Comparison of ENCODE assay signal across 10 cellular contexts in the genomic region with DNA sequence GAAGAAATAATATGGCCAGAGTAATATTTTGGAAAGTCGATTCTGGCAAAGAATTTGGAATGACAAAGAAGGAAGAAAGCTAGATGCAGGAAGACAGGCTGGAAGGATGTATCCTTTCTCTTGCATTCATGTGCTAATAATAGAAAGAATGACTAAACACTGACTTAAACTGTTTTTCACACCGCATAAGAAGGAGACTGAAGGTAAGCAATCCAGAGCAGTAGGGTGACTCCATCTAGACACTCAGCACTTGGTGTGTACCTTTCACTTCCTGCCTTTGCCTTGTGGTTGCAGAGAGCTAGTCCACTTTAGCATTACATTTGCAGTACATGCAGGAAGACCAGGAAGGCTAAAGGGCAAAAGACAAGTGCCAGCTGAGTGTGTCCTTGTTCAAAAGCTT.
A peak's percentile ranks its signal among the peaks of the same experiment; 100 is the strongest.
DNase-seq lines count a peak whose midpoint lies in the region; ATAC-seq and TF ChIP-seq lines count a peak whose summit lies in the region.
"Had no signal": no experiment of that assay in that cellular context is flagged by ENCODE, and none has a peak within 500 bp of the region (broad histone marks: within the 10 kb centered on the region; RNA-seq: fewer than 3 reads in every experiment).

No MANE protein-coding gene starts in this region.

- H3K4me2 ChIP-seq in mesendoderm (ENCODE audit: low read length), result no peak overlapping the region

- TF ChIP-seq CTCF in WTC11 (IDR thresholded peaks at IDR 0.05) (no peak), A673 (conservative IDR thresholded peaks at IDR 0.05; ENCODE audit: low read depth, low read length) (no peak)

- H3K4me1 ChIP-seq in mesendoderm (ENCODE audit: control insufficient read depth, low read depth, low read length), result peaks cover 2% of the 10 kb centered on the region
- peaks cover 34% of the 10 kb centered on the region for H3K4me1 ChIP-seq in A673 (ENCODE audit: insufficient read depth, low read length, poor library complexity, severe bottlenecking)

- H3K27me3 ChIP-seq in mesendoderm (ENCODE audit: insufficient read depth, low read length, poor library complexity), result no peaks in the 10 kb centered on the region
- H3K27me3 ChIP-seq in A673 (replicated peaks; ENCODE audit: insufficient read depth, low read depth, low read length, poor library complexity), result no peaks in the 10 kb centered on the region

- H3K4ac ChIP-seq in mesendoderm (ENCODE audit: low read depth, low read length), result no peak overlapping the region

- H4K5ac ChIP-seq in mesendoderm (ENCODE audit: low read length), result no peak overlapping the region

- no peaks in the 10 kb centered on the region for H3K79me1 ChIP-seq in mesendoderm (ENCODE audit: low read length)

- H2BK120ac ChIP-seq in mesendoderm (ENCODE audit: low read depth, low read length), result no peak overlapping the region

- H3K36me3 ChIP-seq in mesendoderm (ENCODE audit: control insufficient read depth, insufficient read depth, low read length) (no peaks in the 10 kb centered on the region), A673 (ENCODE audit: insufficient read depth, low read length, poor library complexity, severe bottlenecking) (no peaks in the 10 kb centered on the region)

- H3K4me3 Mint-ChIP-seq in WTC11, result no peak overlapping the region; the same call in 1 of the 2 replicates
- H3K4me3 Mint-ChIP-seq: effector memory CD8-positive, alpha-beta T cell; neural crest cell had no signal

- CTCF ChIA-PET in WTC11 (lab: Charles Lee), result no interaction called here
- CTCF ChIA-PET in A673 (lab: Charles Lee), result no interaction called here

- H3K23ac ChIP-seq in mesendoderm (ENCODE audit: low read length), result no peak overlapping the region

- H3K27ac ChIP-seq in mesendoderm (ENCODE audit: low read depth, low read length) (no peak overlapping the region), A673 (ENCODE audit: low read depth, low read length, poor library complexity, severe bottlenecking) (no peak overlapping the region)

- no CpG with 5 or more reads among the region's 2 CpGs for WGBS in mesendoderm (ENCODE audit: extremely low coverage, insufficient coverage, low lambda C conversion rate)

- BruUV-seq in A673 (replicated peaks; lab: Mats Ljungman, UMichigan), result no TSS peak

- peaks cover 33% of the 10 kb centered on the region for H3K4me1 Mint-ChIP-seq in WTC11

- no peaks in the 10 kb centered on the region for H3K79me2 ChIP-seq in mesendoderm (ENCODE audit: control insufficient read depth, insufficient read depth, low read length)

- H3K9me3 Mint-ChIP-seq in WTC11, result 0 out of 2 replicates have a peak, but pooled peaks cover 6% of the 10 kb centered on the region
- H3K9me3 Mint-ChIP-seq: neural crest cell had no signal

- H3K9ac ChIP-seq in mesendoderm (ENCODE audit: low read length), result no peak overlapping the region

- peak overlapping the region; percentile 81 for H3K27ac Mint-ChIP-seq in WTC11
- H3K27ac Mint-ChIP-seq: effector memory CD8-positive, alpha-beta T cell had no signal

- H3K36me3 Mint-ChIP-seq in WTC11, result no peaks in the 10 kb centered on the region

- H3K4me3 ChIP-seq in mesendoderm (ENCODE audit: low read length) (no peak overlapping the region), A673 (ENCODE audit: low read depth, low read length, poor library complexity, severe bottlenecking) (no peak overlapping the region)

- DNase-seq in WTC11 (ENCODE audit: low spot score) (no peak), mesendoderm (peak; percentile 76), LoVo (ENCODE audit: low spot score) (no peak), activated gamma-delta T cell treated with Interleukin-2 at 50 U/mL for 16 hours (no peak), mesenteric fat pad (ENCODE audit: low spot score) (no peak), A673 (ENCODE audit: low spot score) (no peak)
- DNase-seq: effector memory CD8-positive, alpha-beta T cell had no signal

- H3K56ac ChIP-seq in mesendoderm (ENCODE audit: low read length), result no peak overlapping the region

- no peak overlapping the region for H2AK5ac ChIP-seq in mesendoderm (ENCODE audit: low read length)

- no peaks in the 10 kb centered on the region for H3K9me3 ChIP-seq in A673 (ENCODE audit: low read depth, low read length, poor library complexity, severe bottlenecking)

- no peak overlapping the region for H2BK5ac ChIP-seq in mesendoderm (ENCODE audit: low read length)

- POLR2A ChIA-PET in WTC11 (lab: Charles Lee), result no interaction called here
- POLR2A ChIA-PET in A673 (lab: Charles Lee; ENCODE audit: low non-redundant PET), result no interaction called here

- H2BK15ac ChIP-seq in mesendoderm (replicated peaks; ENCODE audit: low read depth), result no peak overlapping the region

- peak; percentile 83 for ATAC-seq in GM18520 (IDR thresholded peaks at IDR 0.05; ENCODE audit: unreplicated experiment)
- peak; percentile 60 for ATAC-seq in HG02884 (IDR thresholded peaks at IDR 0.05; ENCODE audit: unreplicated experiment)
- ATAC-seq in WTC11, result peak; percentile 94
- ATAC-seq: effector memory CD8-positive, alpha-beta T cell had no signal

- no peaks in the 10 kb centered on the region for H3K27me3 Mint-ChIP-seq in WTC11 (ENCODE audit: low read depth)
- H3K27me3 Mint-ChIP-seq: effector memory CD8-positive, alpha-beta T cell had no signal

- no peak overlapping the region for H3K18ac ChIP-seq in mesendoderm (ENCODE audit: low read length)

- intact Hi-C loops in A673 (cut with micrococcal nuclease; ENCODE audit: unreplicated experiment), result loop anchor here (10.0 kb wide), 1 partner anchor 171 kb away; no protein-coding TSS in a partner anchor

- no peak overlapping the region for H4K8ac ChIP-seq in mesendoderm (ENCODE audit: low read depth, low read length)

TF ChIP-seq in WTC11, 78 proteins besides CTCF, POLR2A, EP300 and RAD21:
- no peak for TF ChIP-seq RORB (CRISPR knock-in tag; IDR thresholded peaks at IDR 0.05)
- no peak for TF ChIP-seq FOXK1 (CRISPR knock-in tag; IDR thresholded peaks at IDR 0.05)
- TF ChIP-seq ZSCAN18 (CRISPR knock-in tag; IDR thresholded peaks at IDR 0.05), result no peak
- no peak for TF ChIP-seq NR2C2 (CRISPR knock-in tag; IDR thresholded peaks at IDR 0.05)
- TF ChIP-seq NR3C1 (CRISPR knock-in tag; conservative IDR thresholded peaks at IDR 0.05; ENCODE audit: low read depth), result no peak
- TF ChIP-seq FOXP1 (CRISPR knock-in tag; IDR thresholded peaks at IDR 0.05; ENCODE audit: borderline replicate concordance), result no peak
- TF ChIP-seq CREB1 (CRISPR knock-in tag; IDR thresholded peaks at IDR 0.05), result no peak
TF ChIP-seq in WTC11: peak in this region for 0.
